Comparison of ENCODE assay signal across 11 cellular contexts in the genomic region with DNA sequence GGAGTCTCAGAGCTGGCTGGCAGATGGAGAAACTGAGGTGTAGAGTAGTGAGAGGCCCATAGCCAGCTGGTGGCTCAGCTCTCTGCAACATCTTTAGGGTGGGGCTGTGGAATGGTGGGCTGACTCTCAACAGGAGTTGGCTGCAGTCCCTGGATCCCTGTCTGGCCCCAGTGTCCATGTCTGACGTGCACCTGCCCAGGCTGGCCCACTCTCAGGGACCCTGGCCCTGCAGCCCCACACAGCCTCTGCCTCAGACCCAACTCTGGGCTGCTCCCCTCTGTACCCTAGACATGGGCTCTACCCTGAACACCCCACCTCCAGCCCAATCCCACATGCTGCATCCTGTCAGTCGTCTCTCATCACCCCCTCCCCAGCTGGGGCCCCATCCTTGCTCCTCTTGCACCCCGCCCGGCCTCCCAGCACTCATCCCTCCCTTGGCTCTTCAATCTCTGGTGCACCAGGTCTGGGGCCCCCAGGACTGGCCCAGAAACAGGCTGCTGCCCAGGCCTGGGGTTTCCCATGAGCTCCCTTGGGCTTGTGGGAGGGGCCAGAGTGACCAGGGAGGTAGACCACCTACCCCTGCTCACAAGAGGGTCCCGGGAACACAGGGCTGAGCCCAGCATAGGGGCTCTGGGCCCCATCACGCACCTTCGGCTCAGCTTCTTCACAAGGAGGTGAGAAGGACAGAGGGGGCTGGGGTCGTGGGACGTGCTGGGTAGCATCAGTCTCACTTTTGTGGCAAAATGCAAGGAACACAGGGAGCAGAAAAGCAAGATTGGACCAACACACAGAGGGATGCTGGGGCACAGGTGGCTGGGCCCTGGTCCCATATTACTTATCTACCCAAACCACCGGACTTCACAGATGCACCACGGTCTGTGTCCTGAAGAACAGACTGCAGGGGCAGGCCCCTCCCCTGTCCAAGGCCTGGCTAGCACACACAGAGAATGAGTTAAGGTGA. TPM values are rescaled to one million over a fixed set of nuclear protein-coding genes. Genes with fewer than 3 reads are reported as not detected.
A peak's percentile ranks its signal among the peaks of the same experiment; 100 is the strongest.
DNase-seq lines count a peak whose midpoint lies in the region; ATAC-seq and TF ChIP-seq lines count a peak whose summit lies in the region.
"Had no signal": no experiment of that assay in that cellular context is flagged by ENCODE, and none has a peak within 500 bp of the region (broad histone marks: within the 10 kb centered on the region; RNA-seq: fewer than 3 reads in every experiment).

No MANE protein-coding gene starts in this region.

- H3K27ac ChIP-seq in SK-N-SH (ENCODE audit: low read depth in 2 of 2, low read length in 1 of 2) (no peak overlapping the region), endodermal cell (ENCODE audit: low read depth, low read length) (no peak overlapping the region), stomach smooth muscle (ENCODE audit: low read length) (peak overlapping the region; percentile 74)

- H4K20me1 ChIP-seq in SK-N-SH (ENCODE audit: insufficient read depth): peaks cover 20% of the 10 kb centered on the region

- DNase-seq in SK-N-SH (no peak), endodermal cell (no peak), naive B cell (no peak), C1 segment of cervical spinal cord (lab: John Stamatoyannopoulos, UW) (no peak), NCI-H748 (lab: John Stamatoyannopoulos, UW; ENCODE audit: unreplicated experiment) (no peak)
- DNase-seq: Kasumi-1 had no signal

- no peak for ATAC-seq in SK-N-SH treated with all-trans-retinoic acid at 6 μM for 48 hours
- no peak for ATAC-seq in naive B cell (ENCODE audit: low read depth in 2 of 2)
- no peak for ATAC-seq in GM21737 (IDR thresholded peaks at IDR 0.05; ENCODE audit: unreplicated experiment)

- H3K79me2 ChIP-seq in SK-N-SH (ENCODE audit: insufficient read depth): peaks cover 14% of the 10 kb centered on the region; the same call in 1 of the 2 replicates

- H3K36me3 Mint-ChIP-seq in endodermal cell (ENCODE audit: low read depth): peaks cover 3% of the 10 kb centered on the region
- H3K36me3 Mint-ChIP-seq in naive B cell: no peaks in the 10 kb centered on the region

- CTCF ChIA-PET in SK-N-SH (lab: Yijun Ruan, JAX): interaction anchor here (1.0 to 16.4 kb wide), 7 partner anchors 10 to 27 kb away, joined by 3 to 224 read pairs (median 6); no protein-coding TSS in a partner anchor

- 95% methylated on average over 9 of the region's 11 CpGs for WGBS in SK-N-SH (ENCODE audit: low lambda C conversion rate)
- 88 to 100% methylated on average over 4 to 11 of the region's 11 CpGs for WGBS in endodermal cell (ENCODE audit: insufficient coverage in 1 of 2, insufficient read length in 1 of 2), 2 experiments

- POLR2A ChIA-PET in SK-N-SH (lab: Yijun Ruan, JAX): interaction anchor here (1.0 to 1.1 kb wide), 2 partner anchors 13 to 25 kb away, joined by 3 read pairs; no protein-coding TSS in a partner anchor

- H3K36me3 ChIP-seq in SK-N-SH (replicated peaks in 1 of 2; ENCODE audit: control insufficient read depth in 1 of 2, insufficient read depth in 2 of 2, low read length in 1 of 2): peaks cover 0 to 13% of the 10 kb centered on the region in 2 experiments
- peaks cover 3% of the 10 kb centered on the region for H3K36me3 ChIP-seq in endodermal cell (ENCODE audit: control insufficient read depth, insufficient read depth, low read length)
- peaks cover 8 to 12% of the 10 kb centered on the region in 2 donors for H3K36me3 ChIP-seq in stomach smooth muscle (ENCODE audit: control insufficient read depth in 2 of 2, insufficient read depth in 2 of 2, low read length in 2 of 2)
- H3K36me3 ChIP-seq: uterus had no signal

- H3K4me1 ChIP-seq in SK-N-SH (ENCODE audit: control insufficient read depth in 1 of 2, insufficient read depth in 2 of 2, low read depth in 1 of 2, low read length in 1 of 2) (peaks cover 17 to 55% of the 10 kb centered on the region in 2 experiments; a peak in 3 of 4 replicates), endodermal cell (ENCODE audit: control insufficient read depth, insufficient read depth, low read length) (peaks cover 6% of the 10 kb centered on the region), stomach smooth muscle (ENCODE audit: control insufficient read depth, insufficient read depth, low read length) (peaks cover 46% of the 10 kb centered on the region)

- no peaks in the 10 kb centered on the region for H3K9me3 ChIP-seq in SK-N-SH
- H3K9me3 ChIP-seq in endodermal cell (ENCODE audit: control insufficient read depth, low read length): no peaks in the 10 kb centered on the region
- no peaks in the 10 kb centered on the region for H3K9me3 ChIP-seq in stomach smooth muscle (ENCODE audit: control insufficient read depth in 2 of 2, low read length in 2 of 2)
- H3K9me3 ChIP-seq: uterus had no signal

- H3K9me2 ChIP-seq in SK-N-SH: no peaks in the 10 kb centered on the region

- peak overlapping the region; percentile 100 for H3K4me2 ChIP-seq in SK-N-SH

- H3K27ac Mint-ChIP-seq in endodermal cell: no peak overlapping the region
- peak overlapping the region in 3 of 6 donors; percentile 34 to 71 (median 44) for H3K27ac Mint-ChIP-seq in naive B cell
- H3K27ac Mint-ChIP-seq: activated T-helper 2 cell treated with anti-CD3 and anti-CD28 coated beads, Interferon-gamma antibody, Interleukin-2, Interleukin-4, amounts not matched to agents 10 μg/mL and 5 μg/mL and 100 μg/mL, durations not matched to agents 14 hours and 24 hours and 36 hours had no signal

- H3K27me3 Mint-ChIP-seq in endodermal cell (ENCODE audit: insufficient read depth) (no peaks in the 10 kb centered on the region), naive B cell (peaks cover 0 to 11% (median 0%) of the 10 kb centered on the region in 3 donors)

- peaks cover 2% of the 10 kb centered on the region for H3K4me1 Mint-ChIP-seq in endodermal cell
- peaks cover 0 to 16% (median 9%) of the 10 kb centered on the region in 3 donors for H3K4me1 Mint-ChIP-seq in naive B cell

- H3K9me3 Mint-ChIP-seq in endodermal cell (no peaks in the 10 kb centered on the region), naive B cell (no peaks in the 10 kb centered on the region)
- H3K9me3 Mint-ChIP-seq: activated T-helper 2 cell treated with anti-CD3 and anti-CD28 coated beads, Interferon-gamma antibody, Interleukin-2, Interleukin-4, amounts not matched to agents 10 μg/mL and 5 μg/mL and 100 μg/mL, durations not matched to agents 14 hours and 24 hours and 36 hours had no signal

- no peak overlapping the region for H2AFZ ChIP-seq in SK-N-SH (ENCODE audit: low read depth)

- H3K4me3 ChIP-seq in SK-N-SH (ENCODE audit: low read depth in 2 of 2, low read length in 1 of 2) (0 out of 4 replicates have a peak overlapping the region, but pooled peaks have one; percentile 83 to 87), endodermal cell (ENCODE audit: low read length) (no peak overlapping the region), stomach smooth muscle (ENCODE audit: low read length in 2 of 2) (peak overlapping the region in 1 of 2 donors; percentile 81)

- TF ChIP-seq RAD21 in SK-N-SH (IDR thresholded peaks at IDR 0.05; ENCODE audit: low read length): no peak

- H3K27me3 ChIP-seq in SK-N-SH (ENCODE audit: insufficient read depth): no peaks in the 10 kb centered on the region
- H3K27me3 ChIP-seq in endodermal cell (ENCODE audit: control insufficient read depth, insufficient read depth, low read length, poor library complexity, severe bottlenecking): no peaks in the 10 kb centered on the region
- H3K27me3 ChIP-seq in stomach smooth muscle (ENCODE audit: control insufficient read depth in 1 of 2, insufficient read depth in 2 of 2, low read length in 2 of 2): no peaks in the 10 kb centered on the region
- H3K27me3 ChIP-seq: uterus had no signal

- no peak overlapping the region for H3K9ac ChIP-seq in SK-N-SH
- H3K9ac ChIP-seq in endodermal cell (ENCODE audit: extremely low read depth, low read length, poor library complexity, severe bottlenecking): no peak overlapping the region
- peak overlapping the region in 1 of 2 donors; percentile 67 for H3K9ac ChIP-seq in stomach smooth muscle (ENCODE audit: low read length in 2 of 2)

- H3K4me3 Mint-ChIP-seq in endodermal cell (peak overlapping the region; percentile 14), naive B cell (peak overlapping the region in 7 of 8 donors; percentile 19 to 80 (median 63))

- H3F3A ChIP-seq in SK-N-SH (replicated peaks; ENCODE audit: insufficient read depth): no peaks in the 10 kb centered on the region

- TF ChIP-seq CTCF in SK-N-SH (IDR thresholded peaks at IDR 0.05): no peak
- no peak for TF ChIP-seq CTCF in endodermal cell (conservative IDR thresholded peaks at IDR 0.05)

- no peak for TF ChIP-seq EP300 in SK-N-SH (IDR thresholded peaks at IDR 0.05; ENCODE audit: borderline replicate concordance in 1 of 2, low read depth in 1 of 2, low read length in 1 of 2)

RNA-seq across cellular contexts. Expression of a gene that starts 31.5 kb away (rescaled TPM):
- polyA plus RNA-seq in SK-N-SH (2012; rRNA removed) (27.4 and 33.0 TPM in 2 replicates), naive B cell (ENCODE audit: low read depth in 6 of 6) (1 to 10 TPM in 1 of 6 donors, under 1 TPM in 4, not detected in 1; 0.24 to 2.5 (median 0.56) TPM)
- polyA plus RNA-seq in SK-N-SH (2012; cell fraction: cytosol; rRNA removed): 8.7 and 26.7 TPM in 2 replicates
- 105 and 141 TPM in 2 replicates for polyA plus RNA-seq in SK-N-SH (2012; cell fraction: nucleus; rRNA removed)
- 10 to 100 TPM; 48.3 to 61.3 TPM for total RNA-seq in endodermal cell
- 71.1 TPM for polyA plus RNA-seq in endodermal cell (2013, experiment 1 of 2)
- polyA plus RNA-seq in endodermal cell (2013, experiment 2 of 2): 66.0 TPM

RNA-seq across cellular contexts. Expression of a gene that starts 35.8 kb away (rescaled TPM):
- polyA plus RNA-seq in SK-N-SH (2012; rRNA removed) (20.7 and 25.5 TPM in 2 replicates), naive B cell (ENCODE audit: low read depth in 6 of 6) (10 to 100 TPM; 24.3 to 46.1 (median 34.6) TPM)
- polyA plus RNA-seq in SK-N-SH (2012; cell fraction: cytosol; rRNA removed): 10.1 and 15.9 TPM in 2 replicates
- 28.8 and 32.7 TPM in 2 replicates for polyA plus RNA-seq in SK-N-SH (2012; cell fraction: nucleus; rRNA removed)
- total RNA-seq in endodermal cell: 10 to 100 TPM; 19.9 to 21.8 TPM
- 8.5 TPM for polyA plus RNA-seq in endodermal cell (2013, experiment 1 of 2)
- polyA plus RNA-seq in endodermal cell (2013, experiment 2 of 2): 9.2 TPM

RNA-seq across cellular contexts. Expression of a gene that starts 43.5 kb away (rescaled TPM):
- polyA plus RNA-seq in SK-N-SH (2012; rRNA removed): 33.5 and 34.7 TPM in 2 replicates
- 16.1 and 21.5 TPM in 2 replicates for polyA plus RNA-seq in SK-N-SH (2012; cell fraction: cytosol; rRNA removed)
- 59.6 and 61.9 TPM in 2 replicates for polyA plus RNA-seq in SK-N-SH (2012; cell fraction: nucleus; rRNA removed)
- total RNA-seq in endodermal cell: 10 to 100 TPM in 1 of 2 donors, 1 to 10 TPM in 1; 7.3 to 13.6 TPM
- polyA plus RNA-seq in endodermal cell (2013, experiment 1 of 2): 11.2 TPM
- 12.2 TPM for polyA plus RNA-seq in endodermal cell (2013, experiment 2 of 2)
- 10 to 100 TPM in 3 of 6 donors, 1 to 10 TPM in 3; 8.1 to 14.7 (median 10.1) TPM for polyA plus RNA-seq in naive B cell (ENCODE audit: low read depth in 6 of 6)

RNA-seq across cellular contexts. Expression of a gene that starts 43.6 kb away (rescaled TPM):
- polyA plus RNA-seq in SK-N-SH (2012; rRNA removed) (205 and 343 TPM in 2 replicates), naive B cell (ENCODE audit: low read depth in 6 of 6) (10 to 100 TPM; 62.2 to 76.0 (median 69.6) TPM)
- 170 and 298 TPM in 2 replicates for polyA plus RNA-seq in SK-N-SH (2012; cell fraction: cytosol; rRNA removed)
- polyA plus RNA-seq in SK-N-SH (2012; cell fraction: nucleus; rRNA removed): 209 and 222 TPM in 2 replicates
- 10 to 100 TPM; 26.6 to 27.8 TPM for total RNA-seq in endodermal cell
- 84.5 TPM for polyA plus RNA-seq in endodermal cell (2013, experiment 1 of 2)
- 77.3 TPM for polyA plus RNA-seq in endodermal cell (2013, experiment 2 of 2)
